ENCODE assay signal across 12 cellular contexts in genomic region chr18:75489493-75490190, GRCh38.
DNase-seq lines count a peak whose midpoint lies in the region; ATAC-seq and TF ChIP-seq lines count a peak whose summit lies in the region.
"Had no signal": no experiment of that assay in that cellular context is flagged by ENCODE, and none has a peak within 500 bp of the region (broad histone marks: within the 10 kb centered on the region; RNA-seq: fewer than 3 reads in every experiment).

No MANE protein-coding gene starts in this region.

- H3K4me2 ChIP-seq in HCT116 (ENCODE audit: low read length): peak overlapping the region; percentile 80

- H3K27ac ChIP-seq in HCT116 (ENCODE audit: low read depth, low read length): peak overlapping the region; percentile 48; the same call in 1 of the 2 replicates
- H3K27ac ChIP-seq: thoracic aorta had no signal

- TF ChIP-seq POLR2A in HCT116 (IDR thresholded peaks at IDR 0.05; ENCODE audit: borderline replicate concordance, extremely low read depth, insufficient read depth, insufficient read length): no peak

- H3K36me3 Mint-ChIP-seq in T-helper 2 cell treated with Interferon-gamma antibody and Interleukin-4, amounts not matched to agents 5 μg/mL and 100 μg/mL, for 36 hours (ENCODE audit: low read depth): no peaks in the 10 kb centered on the region
- H3K36me3 Mint-ChIP-seq: brain; natural killer cell treated with Interleukin-12 subunit alpha and Interleukin-12 subunit beta and Interleukin-15 and Interleukin-18, amount 100 ng/mL, for 72 hours had no signal

- no TSS peak for BruUV-seq in HCT116 (replicated peaks; lab: Mats Ljungman, UMichigan)

- RAD21 ChIA-PET in HCT116 (lab: Charles Lee; ENCODE audit: low non-redundant PET in 1 of 2, low total read pairs in 2 of 2, uncharacterized antibody in 2 of 2, unreplicated experiment in 2 of 2): no interaction called here

- peak overlapping the region; percentile 83 for H2AFZ ChIP-seq in HCT116 (ENCODE audit: low read depth, low read length, poor library complexity, severe bottlenecking)

- TF ChIP-seq CTCF in HCT116 (IDR thresholded peaks at IDR 0.05 in 2 of 3, conservative IDR thresholded peaks at IDR 0.05 in 1 of 3; ENCODE audit: borderline replicate concordance in 1 of 3, insufficient read depth in 1 of 3, low read depth in 2 of 3, low read length in 2 of 3) (no peak), foreskin fibroblast (IDR thresholded peaks at IDR 0.05; ENCODE audit: low read depth, low read length) (no peak)

- no peaks in the 10 kb centered on the region for H3K27me3 ChIP-seq in HCT116 (ENCODE audit: insufficient read depth, low read length)

- POLR2A ChIA-PET in HCT116 (lab: Charles Lee): no interaction called here

- H3K9me3 ChIP-seq in HCT116 (ENCODE audit: control insufficient read depth in 1 of 2, insufficient read depth in 1 of 2, low read depth in 1 of 2, low read length in 2 of 2): no peaks in the 10 kb centered on the region
- H3K9me3 ChIP-seq: thoracic aorta had no signal

- no peak overlapping the region for H3K4me3 Mint-ChIP-seq in T-helper 2 cell treated with Interferon-gamma antibody and Interleukin-4, amounts not matched to agents 5 μg/mL and 100 μg/mL, for 36 hours
- H3K4me3 Mint-ChIP-seq: brain; natural killer cell treated with Interleukin-12 subunit alpha and Interleukin-12 subunit beta and Interleukin-15 and Interleukin-18, amount 100 ng/mL, for 72 hours had no signal

- CTCF ChIA-PET in HCT116 (lab: Charles Lee): interaction anchor here (1.1 kb wide), 1 partner anchor 11 kb away, joined by 4 read pairs; no protein-coding TSS in a partner anchor

- intact Hi-C loops in HCT116 (cut with micrococcal nuclease): no loop called here

- H4K20me1 ChIP-seq in HCT116 (ENCODE audit: insufficient read depth): no peaks in the 10 kb centered on the region

- no peak for TF ChIP-seq RAD21 in HCT116 (IDR thresholded peaks at IDR 0.05; ENCODE audit: low read depth)

- H3K27ac Mint-ChIP-seq in T-helper 2 cell treated with Interferon-gamma antibody and Interleukin-4, amounts not matched to agents 5 μg/mL and 100 μg/mL, for 36 hours: no peak overlapping the region
- H3K27ac Mint-ChIP-seq: brain; natural killer cell treated with Interleukin-12 subunit alpha and Interleukin-12 subunit beta and Interleukin-15 and Interleukin-18, amount 100 ng/mL, for 72 hours had no signal

- H3K27me3 Mint-ChIP-seq in T-helper 2 cell treated with Interferon-gamma antibody and Interleukin-4, amounts not matched to agents 5 μg/mL and 100 μg/mL, for 36 hours (ENCODE audit: low read depth): peaks cover 5% of the 10 kb centered on the region

- H3K4me3 ChIP-seq in HCT116 (replicated peaks in 1 of 2; ENCODE audit: low read depth in 1 of 2, low read length in 2 of 2) (peak overlapping the region; percentile 10 to 40; a peak in 3 of 4 replicates), foreskin fibroblast (ENCODE audit: low read depth in 1 of 2, low read length in 2 of 2) (no peak overlapping the region)
- H3K4me3 ChIP-seq: thoracic aorta had no signal

- ATAC-seq in HCT116: peak; percentile 91
- peak; percentile 99 for ATAC-seq in SK-N-SH treated with all-trans-retinoic acid at 6 μM for 48 hours
- no peak for ATAC-seq in GM18520 (IDR thresholded peaks at IDR 0.05; ENCODE audit: unreplicated experiment)
- ATAC-seq: natural killer cell treated with Interleukin-12 subunit alpha and Interleukin-12 subunit beta and Interleukin-15 and Interleukin-18, amount 100 ng/mL, for 72 hours had no signal

- no peaks in the 10 kb centered on the region for H3K9me2 ChIP-seq in HCT116 (ENCODE audit: insufficient read depth)

- H3K79me2 ChIP-seq in HCT116 (ENCODE audit: insufficient read depth, low read length): no peaks in the 10 kb centered on the region

- H3K4me1 ChIP-seq in HCT116 (ENCODE audit: control insufficient read depth in 1 of 2, insufficient read depth in 2 of 2, low read length in 2 of 2): peaks cover 7 to 23% of the 10 kb centered on the region in 2 experiments; a peak in 3 of 4 replicates

- H3K36me3 ChIP-seq in HCT116 (ENCODE audit: control insufficient read depth in 1 of 2, insufficient read depth in 2 of 2, low read length in 2 of 2): no peaks in the 10 kb centered on the region
- H3K36me3 ChIP-seq: thoracic aorta had no signal

- no peaks in the 10 kb centered on the region for H3K4me1 Mint-ChIP-seq in T-helper 2 cell treated with Interferon-gamma antibody and Interleukin-4, amounts not matched to agents 5 μg/mL and 100 μg/mL, for 36 hours (ENCODE audit: low read depth)
- H3K4me1 Mint-ChIP-seq: brain had no signal

- H3K9me3 Mint-ChIP-seq in T-helper 2 cell treated with Interferon-gamma antibody and Interleukin-4, amounts not matched to agents 5 μg/mL and 100 μg/mL, for 36 hours: no peaks in the 10 kb centered on the region
- H3K9me3 Mint-ChIP-seq: natural killer cell treated with Interleukin-12 subunit alpha and Interleukin-12 subunit beta and Interleukin-15 and Interleukin-18, amount 100 ng/mL, for 72 hours had no signal

- peak; percentile 81 for DNase-seq in HCT116 (ENCODE audit: low read depth, low spot score)
- DNase-seq in foreskin fibroblast: peak; percentile 90 to 94
- peak; percentile 10 for DNase-seq in smooth muscle cell of the brain vasculature (ENCODE audit: low read depth, low spot score)
- no peak for DNase-seq in NCI-H526 (lab: John Stamatoyannopoulos, UW)
- no peak for DNase-seq in SHP77 treated with DMSO at 0.1 percent for 48 hours (lab: John Stamatoyannopoulos, UW)
- no peak for DNase-seq in T-helper 2 cell treated with Interferon-gamma antibody and Interleukin-4, amounts not matched to agents 5 μg/mL and 100 μg/mL, for 36 hours (ENCODE audit: low spot score)
- DNase-seq: stimulated activated CD4-positive, alpha-beta T cell treated with anti-CD3 and anti-CD28 coated beads, Interleukin-4, amount 100 ng/mL, for 1 hour had no signal

- H3K9ac ChIP-seq in HCT116 (ENCODE audit: low read length): peak overlapping the region; percentile 53

TF ChIP-seq in HCT116, 20 proteins besides CTCF, POLR2A, EP300 and RAD21 (continues in another document):
- TF ChIP-seq ELF1 (IDR thresholded peaks at IDR 0.05; ENCODE audit: borderline replicate concordance, low read depth): no peak
- no peak for TF ChIP-seq ZFX (IDR thresholded peaks at IDR 0.05)
- TF ChIP-seq POLR2AphosphoS5 (IDR thresholded peaks at IDR 0.05; ENCODE audit: low read depth, low read length): no peak
- peak; percentile 51; the same call in 1 of the 2 replicates for TF ChIP-seq SRF (IDR thresholded peaks at IDR 0.05; ENCODE audit: low read depth)
- TF ChIP-seq TCF7L2 (IDR thresholded peaks at IDR 0.05; ENCODE audit: borderline replicate concordance, extremely low read depth, insufficient read depth, insufficient read length): peak; percentile 92
- TF ChIP-seq CBX3 (IDR thresholded peaks at IDR 0.05; ENCODE audit: low read depth): peak; percentile 17; the same call in 1 of the 2 replicates
- TF ChIP-seq ZNF274 (IDR thresholded peaks at IDR 0.05; ENCODE audit: low read depth, low read length): no peak
- peak; percentile 82 for TF ChIP-seq FOSL1 (IDR thresholded peaks at IDR 0.05; ENCODE audit: low read depth)
- TF ChIP-seq SP1 (IDR thresholded peaks at IDR 0.05; ENCODE audit: low read depth): peak; percentile 61
- TF ChIP-seq ATF3 (IDR thresholded peaks at IDR 0.05): no peak
- peak; percentile 70 for TF ChIP-seq JUND (IDR thresholded peaks at IDR 0.05)
- TF ChIP-seq EZH2phosphoT487 (IDR thresholded peaks at IDR 0.05; ENCODE audit: borderline replicate concordance): no peak
- no peak for TF ChIP-seq EZH2 (IDR thresholded peaks at IDR 0.05)
- 0 out of 2 replicates have a peak, but pooled peaks have one; percentile 30 for TF ChIP-seq SIN3A (IDR thresholded peaks at IDR 0.05; ENCODE audit: low read depth)
- TF ChIP-seq EGR1 (IDR thresholded peaks at IDR 0.05; ENCODE audit: low read depth): no peak

TF ChIP-seq in SK-N-SH treated with all-trans-retinoic acid at 6 μM for 48 hours, 23 proteins besides CTCF, POLR2A, EP300 and RAD21 (continues in another document):
- TF ChIP-seq PPARA (CRISPR knock-in tag; IDR thresholded peaks at IDR 0.05; ENCODE audit: borderline replicate concordance) (no peak), ZNF565 (CRISPR knock-in tag; conservative IDR thresholded peaks at IDR 0.05; ENCODE audit: low read depth) (no peak), ZNF70 (CRISPR knock-in tag; IDR thresholded peaks at IDR 0.05) (no peak), ISL1 (CRISPR knock-in tag; IDR thresholded peaks at IDR 0.05) (no peak), ZFP3 (CRISPR knock-in tag; IDR thresholded peaks at IDR 0.05) (no peak), ZNF8 (CRISPR knock-in tag; IDR thresholded peaks at IDR 0.05) (no peak), GLIS3 (CRISPR knock-in tag; IDR thresholded peaks at IDR 0.05) (no peak), ZFP30 (CRISPR knock-in tag; IDR thresholded peaks at IDR 0.05) (no peak), TOX (CRISPR knock-in tag; IDR thresholded peaks at IDR 0.05; ENCODE audit: borderline replicate concordance) (no peak), OSR1 (CRISPR knock-in tag; IDR thresholded peaks at IDR 0.05) (no peak), ZC3H10 (CRISPR knock-in tag; IDR thresholded peaks at IDR 0.05) (no peak), SNAI2 (CRISPR knock-in tag; IDR thresholded peaks at IDR 0.05) (no peak), BACH2 (CRISPR knock-in tag; IDR thresholded peaks at IDR 0.05; ENCODE audit: borderline replicate concordance) (no peak), RARB (CRISPR knock-in tag; IDR thresholded peaks at IDR 0.05) (no peak), POU6F1 (CRISPR knock-in tag; IDR thresholded peaks at IDR 0.05; ENCODE audit: borderline replicate concordance, low read depth) (no peak)

Comparison
In these comparisons a context has a peak if more than half of its experiments do, and no peak if none do; other contexts are left out.
1. DNase-seq: peak in HCT116 (single experiment), foreskin fibroblast (2 of 2) and smooth muscle cell of the brain vasculature (single experiment); none in NCI-H526 (0 of 2), SHP77 treated with DMSO at 0.1 percent for 48 hours (single experiment) and T-helper 2 cell treated with Interferon-gamma antibody and Interleukin-4, amounts not matched to agents 5 μg/mL and 100 μg/mL, for 36 hours (single experiment).
2. H3K4me3 ChIP-seq: peak in HCT116 (2 of 2); none in foreskin fibroblast (0 of 2).